8 cellular contexts compared by ENCODE assay signal in the genomic region with DNA sequence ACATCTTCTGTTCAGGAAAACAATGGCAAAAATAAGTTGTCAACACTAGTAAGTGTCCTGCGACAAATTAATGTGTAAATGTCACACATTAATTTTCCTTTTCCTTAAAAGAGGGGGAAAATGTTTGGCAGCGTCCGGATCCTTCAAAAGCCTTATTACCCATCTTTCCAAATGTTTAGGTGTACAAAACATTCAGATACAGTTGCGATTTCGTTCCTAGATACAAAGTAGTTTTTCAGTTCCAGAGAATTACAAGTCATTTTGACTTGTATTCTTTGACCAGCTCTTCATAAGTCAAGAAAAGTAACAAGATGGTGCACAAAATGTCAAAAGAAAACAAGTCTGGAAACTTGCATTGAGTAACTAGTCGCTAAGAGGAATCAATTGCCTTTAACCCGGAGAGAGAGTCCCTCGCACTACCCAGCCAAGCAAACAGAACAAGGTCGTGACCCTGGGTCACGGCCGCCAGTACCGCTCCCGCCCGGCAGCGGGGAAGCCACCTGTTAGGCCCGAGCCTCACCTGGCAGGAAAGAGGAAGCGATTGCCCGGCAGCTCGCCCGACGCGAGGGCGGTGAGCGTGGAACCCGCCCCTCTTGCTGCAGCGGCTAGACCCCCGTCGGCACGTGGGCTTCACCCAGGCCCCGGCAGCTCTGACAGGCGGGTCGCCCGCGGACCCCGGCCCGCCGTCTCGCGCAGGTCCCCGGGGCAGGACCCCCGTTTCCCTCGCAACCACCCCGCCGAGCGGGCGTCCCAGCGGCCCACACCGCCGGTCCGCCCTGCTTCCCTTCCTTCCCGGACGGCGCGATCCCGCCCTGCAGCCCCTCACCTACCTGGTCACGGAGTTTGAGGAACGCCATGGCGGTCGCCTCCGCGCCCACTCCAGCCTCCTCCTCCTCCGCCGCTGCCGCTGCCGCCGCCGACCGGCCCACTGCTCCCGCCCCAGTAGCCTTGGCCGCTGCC.
DNase-seq lines count a peak whose midpoint lies in the region; ATAC-seq and TF ChIP-seq lines count a peak whose summit lies in the region.

No MANE protein-coding gene starts in this region.

- ATAC-seq in GM18858 (IDR thresholded peaks at IDR 0.05; ENCODE audit: unreplicated experiment) = peak; percentile 63
- peak; percentile 61 for ATAC-seq in HG03045 (IDR thresholded peaks at IDR 0.05; ENCODE audit: unreplicated experiment)
- peak; percentile 39 for ATAC-seq in omental fat pad (ENCODE audit: low FRiP score)

- WGBS in tibial nerve, 2 donors = 5 to 6% methylated on average over 46 to 56 of the region's 70 CpGs

- no peak for TF ChIP-seq CTCF in AG09309 (IDR thresholded peaks at IDR 0.05; ENCODE audit: control insufficient read depth, insufficient read depth, low read depth, low read length, missing control alignments)
- no peak for TF ChIP-seq CTCF in foreskin fibroblast (IDR thresholded peaks at IDR 0.05; ENCODE audit: low read depth, low read length)
- no peak for TF ChIP-seq CTCF in omental fat pad (IDR thresholded peaks at IDR 0.05)
- no peak for TF ChIP-seq CTCF in tibial nerve (IDR thresholded peaks at IDR 0.05)

- no peaks in the 10 kb centered on the region for H3K27me3 ChIP-seq in tibial nerve

- peaks cover 0 to 4% (median 0%) of the 10 kb centered on the region in 3 donors for H3K36me3 ChIP-seq in tibial nerve

- peak in 1 of 2 donors; percentile 17 for TF ChIP-seq EP300 in tibial nerve (IDR thresholded peaks at IDR 0.05)

- TF ChIP-seq POLR2A in tibial nerve (IDR thresholded peaks at IDR 0.05) = no peak

- peak overlapping the region; percentile 75 to 90 (median 84) for H3K27ac ChIP-seq in tibial nerve

- H3K4me1 ChIP-seq in tibial nerve = peaks cover 0 to 27% (median 4%) of the 10 kb centered on the region in 4 donors

- peak overlapping the region; percentile 79 for H3K4me3 ChIP-seq in AG09309 (ENCODE audit: control insufficient read depth, low read depth, low read length)
- H3K4me3 ChIP-seq in foreskin fibroblast (ENCODE audit: low read depth in 1 of 2, low read length in 2 of 2) = peak overlapping the region; percentile 78 to 79
- peak overlapping the region; percentile 85 to 100 (median 96) for H3K4me3 ChIP-seq in tibial nerve

- no peaks in the 10 kb centered on the region for H3K9me3 ChIP-seq in tibial nerve

- no peak for DNase-seq in AG09309 (ENCODE audit: low read depth)
- peak; percentile 23 for DNase-seq in NOMO-1 treated with DMSO at 0.1 percent for 48 hours (lab: John Stamatoyannopoulos, UW; ENCODE audit: unreplicated experiment)
- DNase-seq in activated T-cell treated with anti-CD3 and anti-CD28 coated beads, Interleukin-2, amount 50 U/mL, for 48 hours = peak; percentile 57 to 74
- peak; percentile 4 to 35 for DNase-seq in foreskin fibroblast
- no peak for DNase-seq in omental fat pad (ENCODE audit: low spot score)
- no peak for DNase-seq in tibial nerve (ENCODE audit: low spot score in 2 of 2)

Comparison
In these comparisons a context has a peak if more than half of its experiments do, and no peak if none do; other contexts are left out.
1. DNase-seq: peak in NOMO-1 treated with DMSO at 0.1 percent for 48 hours (single experiment), activated T-cell treated with anti-CD3 and anti-CD28 coated beads, Interleukin-2, amount 50 U/mL, for 48 hours (2 of 2) and foreskin fibroblast (2 of 2); none in AG09309 (single experiment), omental fat pad (single experiment) and tibial nerve (0 of 2).
2. Peak in every context shown above with its lines, with median percentiles within 50 percentile points of each other: H3K4me3 ChIP-seq and ATAC-seq.